ENCODE assay signal across 2 cellular contexts in the genomic region with DNA sequence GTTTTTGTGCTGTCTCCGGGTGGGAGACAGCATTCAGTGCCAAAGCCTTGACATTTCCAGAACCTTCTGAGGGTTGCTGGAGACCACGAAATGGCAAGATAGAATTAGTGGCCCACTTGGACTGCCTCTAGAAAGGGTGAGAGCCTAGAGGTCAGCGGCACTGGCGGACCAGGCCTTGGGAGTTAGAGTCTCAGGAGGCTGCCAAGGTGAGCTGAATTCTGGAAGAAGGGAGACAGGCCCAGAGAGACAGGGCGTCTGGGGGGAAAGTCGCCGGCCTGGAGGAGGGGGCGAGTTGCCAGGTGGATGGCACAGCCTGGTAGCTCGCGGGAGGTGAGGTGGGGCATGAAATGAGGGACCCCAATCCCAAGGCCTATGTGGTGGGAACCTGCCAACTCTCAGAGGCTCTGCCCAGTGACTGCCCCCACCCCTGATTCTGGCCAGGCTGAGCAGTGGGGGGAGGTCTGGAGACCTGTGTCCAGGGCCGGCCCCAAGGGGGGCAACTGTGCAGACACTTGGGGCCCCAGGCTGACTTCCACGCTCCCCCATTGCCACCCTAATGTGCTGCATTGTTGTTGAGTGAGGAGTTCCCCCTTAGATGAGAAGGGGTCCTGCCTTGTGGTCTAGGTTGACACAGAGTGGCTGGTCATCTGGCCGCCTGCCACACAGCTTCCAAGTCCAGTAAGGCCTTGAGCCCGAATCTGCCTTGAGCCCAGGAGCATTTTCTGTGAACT.
A peak's percentile ranks its signal among the peaks of the same experiment; 100 is the strongest.
TF ChIP-seq lines count a peak whose summit lies in the region.

No MANE protein-coding gene starts in this region.

TF ChIP-seq in WTC11, 78 proteins besides CTCF, POLR2A, EP300 and RAD21:
- TF ChIP-seq ZNF396 (CRISPR knock-in tag; IDR thresholded peaks at IDR 0.05; ENCODE audit: borderline replicate concordance) (no peak), ZNF416 (CRISPR knock-in tag; IDR thresholded peaks at IDR 0.05) (no peak), TEAD4 (CRISPR knock-in tag; IDR thresholded peaks at IDR 0.05) (no peak), FOXP1 (CRISPR knock-in tag; IDR thresholded peaks at IDR 0.05; ENCODE audit: borderline replicate concordance) (no peak), ELF4 (CRISPR knock-in tag; IDR thresholded peaks at IDR 0.05; ENCODE audit: low read depth) (no peak)
- TF ChIP-seq, protein P1, sequence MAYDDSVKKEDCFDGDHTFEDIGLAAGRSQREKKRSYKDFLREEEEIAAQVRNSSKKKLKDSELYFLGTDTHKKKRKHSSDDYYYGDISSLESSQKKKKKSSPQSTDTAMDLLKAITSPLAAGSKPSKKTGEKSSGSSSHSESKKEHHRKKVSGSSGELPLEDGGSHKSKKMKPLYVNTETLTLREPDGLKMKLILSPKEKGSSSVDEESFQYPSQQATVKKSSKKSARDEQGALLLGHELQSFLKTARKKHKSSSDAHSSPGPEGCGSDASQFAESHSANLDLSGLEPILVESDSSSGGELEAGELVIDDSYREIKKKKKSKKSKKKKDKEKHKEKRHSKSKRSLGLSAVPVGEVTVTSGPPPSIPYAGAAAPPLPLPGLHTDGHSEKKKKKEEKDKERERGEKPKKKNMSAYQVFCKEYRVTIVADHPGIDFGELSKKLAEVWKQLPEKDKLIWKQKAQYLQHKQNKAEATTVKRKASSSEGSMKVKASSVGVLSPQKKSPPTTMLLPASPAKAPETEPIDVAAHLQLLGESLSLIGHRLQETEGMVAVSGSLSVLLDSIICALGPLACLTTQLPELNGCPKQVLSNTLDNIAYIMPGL (CRISPR knock-in tag; IDR thresholded peaks at IDR 0.05) = no peak

TF ChIP-seq in HepG2, 621 proteins besides CTCF, POLR2A, EP300 and RAD21:
- TF ChIP-seq, protein P2, sequence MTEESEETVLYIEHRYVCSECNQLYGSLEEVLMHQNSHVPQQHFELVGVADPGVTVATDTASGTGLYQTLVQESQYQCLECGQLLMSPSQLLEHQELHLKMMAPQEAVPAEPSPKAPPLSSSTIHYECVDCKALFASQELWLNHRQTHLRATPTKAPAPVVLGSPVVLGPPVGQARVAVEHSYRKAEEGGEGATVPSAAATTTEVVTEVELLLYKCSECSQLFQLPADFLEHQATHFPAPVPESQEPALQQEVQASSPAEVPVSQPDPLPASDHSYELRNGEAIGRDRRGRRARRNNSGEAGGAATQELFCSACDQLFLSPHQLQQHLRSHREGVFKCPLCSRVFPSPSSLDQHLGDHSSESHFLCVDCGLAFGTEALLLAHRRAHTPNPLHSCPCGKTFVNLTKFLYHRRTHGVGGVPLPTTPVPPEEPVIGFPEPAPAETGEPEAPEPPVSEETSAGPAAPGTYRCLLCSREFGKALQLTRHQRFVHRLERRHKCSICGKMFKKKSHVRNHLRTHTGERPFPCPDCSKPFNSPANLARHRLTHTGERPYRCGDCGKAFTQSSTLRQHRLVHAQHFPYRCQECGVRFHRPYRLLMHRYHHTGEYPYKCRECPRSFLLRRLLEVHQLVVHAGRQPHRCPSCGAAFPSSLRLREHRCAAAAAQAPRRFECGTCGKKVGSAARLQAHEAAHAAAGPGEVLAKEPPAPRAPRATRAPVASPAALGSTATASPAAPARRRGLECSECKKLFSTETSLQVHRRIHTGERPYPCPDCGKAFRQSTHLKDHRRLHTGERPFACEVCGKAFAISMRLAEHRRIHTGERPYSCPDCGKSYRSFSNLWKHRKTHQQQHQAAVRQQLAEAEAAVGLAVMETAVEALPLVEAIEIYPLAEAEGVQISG (CRISPR knock-in tag; IDR thresholded peaks at IDR 0.05) = 0 out of 2 replicates have a peak, but pooled peaks have one; percentile 0
- no peak for TF ChIP-seq ZMAT3 (CRISPR knock-in tag; conservative IDR thresholded peaks at IDR 0.05)
- TF ChIP-seq HOXA9 (CRISPR knock-in tag; IDR thresholded peaks at IDR 0.05; ENCODE audit: borderline replicate concordance) = no peak
- peak; percentile 92 for TF ChIP-seq ZNF768 (CRISPR knock-in tag; IDR thresholded peaks at IDR 0.05)
- TF ChIP-seq, protein P3, sequence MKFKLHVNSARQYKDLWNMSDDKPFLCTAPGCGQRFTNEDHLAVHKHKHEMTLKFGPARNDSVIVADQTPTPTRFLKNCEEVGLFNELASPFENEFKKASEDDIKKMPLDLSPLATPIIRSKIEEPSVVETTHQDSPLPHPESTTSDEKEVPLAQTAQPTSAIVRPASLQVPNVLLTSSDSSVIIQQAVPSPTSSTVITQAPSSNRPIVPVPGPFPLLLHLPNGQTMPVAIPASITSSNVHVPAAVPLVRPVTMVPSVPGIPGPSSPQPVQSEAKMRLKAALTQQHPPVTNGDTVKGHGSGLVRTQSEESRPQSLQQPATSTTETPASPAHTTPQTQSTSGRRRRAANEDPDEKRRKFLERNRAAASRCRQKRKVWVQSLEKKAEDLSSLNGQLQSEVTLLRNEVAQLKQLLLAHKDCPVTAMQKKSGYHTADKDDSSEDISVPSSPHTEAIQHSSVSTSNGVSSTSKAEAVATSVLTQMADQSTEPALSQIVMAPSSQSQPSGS (CRISPR knock-in tag; IDR thresholded peaks at IDR 0.05) = no peak
- TF ChIP-seq RFX1 (IDR thresholded peaks at IDR 0.05) = no peak
- no peak for TF ChIP-seq ZNF460 (CRISPR knock-in tag; IDR thresholded peaks at IDR 0.05; ENCODE audit: borderline replicate concordance)
- no peak for TF ChIP-seq E2F2 (CRISPR knock-in tag; IDR thresholded peaks at IDR 0.05; ENCODE audit: borderline replicate concordance)
- TF ChIP-seq, protein P4, sequence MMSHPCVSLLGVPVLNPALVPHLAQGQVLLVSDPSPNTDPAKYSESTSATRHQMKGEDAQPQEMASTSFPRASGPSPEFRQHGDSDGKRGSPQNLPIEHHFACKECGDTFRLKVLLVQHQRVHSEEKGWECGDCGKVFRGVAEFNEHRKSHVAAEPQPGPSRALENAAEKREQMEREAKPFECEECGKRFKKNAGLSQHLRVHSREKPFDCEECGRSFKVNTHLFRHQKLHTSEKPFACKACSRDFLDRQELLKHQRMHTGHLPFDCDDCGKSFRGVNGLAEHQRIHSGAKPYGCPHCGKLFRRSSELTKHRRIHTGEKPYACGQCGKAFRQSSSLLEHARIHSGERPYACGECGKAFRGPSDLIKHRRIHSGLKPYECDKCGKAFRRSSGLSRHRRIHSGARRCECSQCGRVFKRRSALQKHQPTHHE (CRISPR knock-in tag; IDR thresholded peaks at IDR 0.05; ENCODE audit: borderline replicate concordance) = no peak
- TF ChIP-seq ZNF124 (CRISPR knock-in tag; IDR thresholded peaks at IDR 0.05) = no peak
- TF ChIP-seq GABPB1 (CRISPR knock-in tag; IDR thresholded peaks at IDR 0.05) = no peak
